In genomic region chr11:15683528-15683927, GRCh38 we compare ENCODE assay signal across 31 cellular contexts.
"Had no signal": no experiment of that assay in that cellular context is flagged by ENCODE, and none has a peak within 500 bp of the region (broad histone marks: within the 10 kb centered on the region; RNA-seq: fewer than 3 reads in every experiment).

No MANE protein-coding gene starts in this region.

- ATAC-seq: activated naive CD8-positive, alpha-beta T cell treated with anti-CD3 and anti-CD28 coated beads, Interleukin-2, amount 50 U/mL, for 24 hours; activated T-cell treated with anti-CD3 and anti-CD28 coated beads, Interleukin-2, amount 50 U/mL, for 4 hours; activated T-cell treated with anti-CD3 and anti-CD28 coated beads, Interleukin-2, amount 50 U/mL, for 72 hours; body of pancreas had no signal

- H3K4me3 ChIP-seq: adrenal gland, ascending aorta, body of pancreas, breast epithelium, cardiac muscle cell had no signal

- H3K27ac ChIP-seq: adrenal gland, ascending aorta, body of pancreas, brain microvascular endothelial cell, breast epithelium, cardiac muscle cell had no signal

- H3K4me1 ChIP-seq: adrenal gland, ascending aorta, body of pancreas, breast epithelium had no signal

- FAIRE-seq: astrocyte, bronchial epithelial cell, colon had no signal

- DNase-seq: activated effector memory CD4-positive, alpha-beta T cell treated with anti-CD3 and anti-CD28 coated beads, Interleukin-2, amount 50 U/mL, for 16 hours; activated effector memory CD4-positive, alpha-beta T cell treated with Interleukin-2 at 50 U/mL for 16 hours; activated gamma-delta T cell; activated gamma-delta T cell treated with Interleukin-2 at 50 U/mL for 16 hours; activated naive CD4-positive, alpha-beta T cell; activated naive CD4-positive, alpha-beta T cell treated with anti-CD3 and anti-CD28 coated beads for 36 hours; activated naive CD4-positive, alpha-beta T cell treated with anti-CD3 and anti-CD28 coated beads, Interleukin-2, amount 10 ng/mL, durations not matched to agents 7 days and 5 days; activated naive CD4-positive, alpha-beta T cell treated with anti-CD3 and anti-CD28 coated beads, Interleukin-2, amount 50 U/mL, for 16 hours; activated naive CD4-positive, alpha-beta T cell treated with Interleukin-2 at 50 U/mL for 16 hours; activated naive CD8-positive, alpha-beta T cell treated with anti-CD3 and anti-CD28 coated beads for 36 hours; activated naive CD8-positive, alpha-beta T cell treated with anti-CD3 and anti-CD28 coated beads, Interleukin-2, amount 10 ng/mL, durations not matched to agents 7 days and 5 days; activated naive CD8-positive, alpha-beta T cell treated with anti-CD3 and anti-CD28 coated beads, Interleukin-2, amount 50 U/mL, for 24 hours; activated T-cell treated with anti-CD3 and anti-CD28 coated beads, Interleukin-2, amount 50 U/mL, for 4 hours; activated T-cell treated with anti-CD3 and anti-CD28 coated beads, Interleukin-2, amount 50 U/mL, for 48 hours; activated T-cell treated with anti-CD3 and anti-CD28 coated beads, Interleukin-2, amount 50 U/mL, for 72 hours; adrenal gland; amniotic stem cell; amygdala; anterior cingulate cortex; aorta; body of pancreas; brain microvascular endothelial cell; caudate nucleus; central memory CD4-positive, alpha-beta T cell; cerebellar nuclear complex had no signal

- H3K36me3 ChIP-seq: adrenal gland, ascending aorta, brain microvascular endothelial cell, breast epithelium, cardiac muscle cell had no signal

- H3K9me3 ChIP-seq: ascending aorta, body of pancreas, breast epithelium had no signal

- H3K27me3 ChIP-seq: adrenal gland, ascending aorta, body of pancreas, brain microvascular endothelial cell, breast epithelium had no signal
